Comparison of ENCODE assay signal across 8 cellular contexts in genomic region chr2:197517150-197517549, GRCh38. TPM values are rescaled to one million over a fixed set of nuclear protein-coding genes. Genes with fewer than 3 reads are reported as not detected.
A peak's percentile ranks its signal among the peaks of the same experiment; 100 is the strongest.
DNase-seq lines count a peak whose midpoint lies in the region; ATAC-seq, FAIRE-seq and TF ChIP-seq lines count a peak whose summit lies in the region.

No MANE protein-coding gene starts in this region.

- TF ChIP-seq CTCF in keratinocyte (optimal IDR thresholded peaks at IDR 0.05 in 1 of 3, IDR thresholded peaks at IDR 0.05 in 1 of 3, conservative IDR thresholded peaks at IDR 0.05 in 1 of 3; ENCODE audit: extremely low read depth in 1 of 3, insufficient read depth in 2 of 3, low read length in 3 of 3): no peak
- TF ChIP-seq CTCF in thoracic aorta (IDR thresholded peaks at IDR 0.05): no peak
- no peak for TF ChIP-seq CTCF in mucosa of descending colon (IDR thresholded peaks at IDR 0.05)

- dilution Hi-C loops in keratinocyte (cut with MboI; ENCODE audit: extremely low pct_ligation_motif_present, low sequenced_read_pairs): no loop called here

- no peak overlapping the region for H2AFZ ChIP-seq in keratinocyte (ENCODE audit: control insufficient read depth, low read length)

- peak overlapping the region; percentile 94 for H3K9ac ChIP-seq in keratinocyte (ENCODE audit: control insufficient read depth, extremely low read depth, insufficient read depth, low read length)

- peak overlapping the region; percentile 91 for H3K4me3 Mint-ChIP-seq in activated CD4-positive, alpha-beta T cell treated with anti-CD3 and anti-CD28 coated beads, Interleukin-2, amount 10 ng/mL, durations not matched to agents 7 days and 5 days
- peak overlapping the region; percentile 95 for H3K4me3 Mint-ChIP-seq in activated T-helper 17 cell treated with anti-CD3 and anti-CD28 coated beads, Interleukin-2, amount 50 U/mL, for 72 hours

- H3K36me3 Mint-ChIP-seq in activated CD4-positive, alpha-beta T cell treated with anti-CD3 and anti-CD28 coated beads, Interleukin-2, amount 10 ng/mL, durations not matched to agents 7 days and 5 days (ENCODE audit: low read depth): peaks cover 20% of the 10 kb centered on the region
- H3K36me3 Mint-ChIP-seq in activated T-helper 17 cell treated with anti-CD3 and anti-CD28 coated beads, Interleukin-2, amount 50 U/mL, for 72 hours (ENCODE audit: low read depth): peaks cover 37% of the 10 kb centered on the region

- H3K9me3 Mint-ChIP-seq in activated CD4-positive, alpha-beta T cell treated with anti-CD3 and anti-CD28 coated beads, Interleukin-2, amount 10 ng/mL, durations not matched to agents 7 days and 5 days: peaks cover 4% of the 10 kb centered on the region
- H3K9me3 Mint-ChIP-seq in activated T-helper 17 cell treated with anti-CD3 and anti-CD28 coated beads, Interleukin-2, amount 50 U/mL, for 72 hours: no peaks in the 10 kb centered on the region

- intact Hi-C loops in mucosa of descending colon (cut with DNase I, micrococcal nuclease): no loop called here

- POLR2A ChIA-PET in activated CD4-positive, alpha-beta T cell treated with anti-CD3 and anti-CD28 coated beads, Interleukin-2, amount 10 ng/mL, durations not matched to agents 7 days and 5 days (lab: Charles Lee): interaction anchor here (1.3 kb wide), 1 partner anchor 19 kb away, joined by 3 read pairs; no protein-coding TSS in a partner anchor

- no peaks in the 10 kb centered on the region for H3K9me1 ChIP-seq in keratinocyte (ENCODE audit: control insufficient read depth, extremely low read depth, insufficient read depth, low read length)

- H3K4me3 ChIP-seq in keratinocyte (ENCODE audit: control insufficient read depth in 2 of 3, extremely low read depth in 1 of 3, insufficient read depth in 2 of 3, low read depth in 1 of 3, low read length in 3 of 3): peak overlapping the region; percentile 69 to 93 (median 78)
- H3K4me3 ChIP-seq in thoracic aorta: peak overlapping the region; percentile 89
- H3K4me3 ChIP-seq in mucosa of descending colon: no peak overlapping the region

- no peaks in the 10 kb centered on the region for H3K27me3 Mint-ChIP-seq in activated CD4-positive, alpha-beta T cell treated with anti-CD3 and anti-CD28 coated beads, Interleukin-2, amount 10 ng/mL, durations not matched to agents 7 days and 5 days
- no peaks in the 10 kb centered on the region for H3K27me3 Mint-ChIP-seq in activated T-helper 17 cell treated with anti-CD3 and anti-CD28 coated beads, Interleukin-2, amount 50 U/mL, for 72 hours

- H3K27ac Mint-ChIP-seq in activated CD4-positive, alpha-beta T cell treated with anti-CD3 and anti-CD28 coated beads, Interleukin-2, amount 10 ng/mL, durations not matched to agents 7 days and 5 days: peak overlapping the region; percentile 98
- H3K27ac Mint-ChIP-seq in activated T-helper 17 cell treated with anti-CD3 and anti-CD28 coated beads, Interleukin-2, amount 50 U/mL, for 72 hours: peak overlapping the region; percentile 96

- H3K4me1 Mint-ChIP-seq in activated CD4-positive, alpha-beta T cell treated with anti-CD3 and anti-CD28 coated beads, Interleukin-2, amount 10 ng/mL, durations not matched to agents 7 days and 5 days: peaks cover 38% of the 10 kb centered on the region
- peaks cover 13% of the 10 kb centered on the region for H3K4me1 Mint-ChIP-seq in activated T-helper 17 cell treated with anti-CD3 and anti-CD28 coated beads, Interleukin-2, amount 50 U/mL, for 72 hours

- H3K4me2 ChIP-seq in keratinocyte (ENCODE audit: control insufficient read depth, extremely low read depth, insufficient read depth, low read depth, low read length): peak overlapping the region; percentile 83

- H3K79me2 ChIP-seq in keratinocyte (ENCODE audit: control insufficient read depth, insufficient read depth, low read length): peaks cover 65% of the 10 kb centered on the region

- H3K27me3 ChIP-seq in keratinocyte (ENCODE audit: control insufficient read depth, extremely low read depth, insufficient read depth, low read length): no peaks in the 10 kb centered on the region
- H3K27me3 ChIP-seq in thoracic aorta (replicated peaks; ENCODE audit: insufficient read depth): no peaks in the 10 kb centered on the region

- no peaks in the 10 kb centered on the region for H3K36me3 ChIP-seq in keratinocyte (ENCODE audit: control insufficient read depth in 2 of 2, extremely low read depth in 1 of 2, insufficient read depth in 2 of 2, low read length in 2 of 2)
- H3K36me3 ChIP-seq in thoracic aorta: no peaks in the 10 kb centered on the region
- no peaks in the 10 kb centered on the region for H3K36me3 ChIP-seq in mucosa of descending colon (ENCODE audit: low read depth)

- H3K27ac ChIP-seq in keratinocyte (ENCODE audit: control insufficient read depth, insufficient read depth, low read length): peak overlapping the region; percentile 14
- peak overlapping the region in 1 of 2 donors; percentile 90 for H3K27ac ChIP-seq in thoracic aorta

- DNase-seq in activated CD4-positive, alpha-beta T cell treated with anti-CD3 and anti-CD28 coated beads, Interleukin-2, amount 10 ng/mL, durations not matched to agents 7 days and 5 days: no peak
- no peak for DNase-seq in activated CD4-positive, alpha-beta T cell treated with anti-CD3 and anti-CD28 coated beads, Interleukin-2, amount 50 U/mL, for 48 hours
- DNase-seq in keratinocyte (ENCODE audit: low read depth, low spot score) (no peak), thoracic aorta (ENCODE audit: low spot score) (no peak), NCI-H2081 (lab: John Stamatoyannopoulos, UW) (no peak), mucosa of descending colon (no peak), GM19240 (ENCODE audit: insufficient read length, low spot score) (no peak)

- peaks cover 5% of the 10 kb centered on the region for H4K20me1 ChIP-seq in keratinocyte (ENCODE audit: control insufficient read depth, extremely low read depth, insufficient read depth, low read length)

- CTCF ChIA-PET in activated CD4-positive, alpha-beta T cell treated with anti-CD3 and anti-CD28 coated beads, Interleukin-2, amount 10 ng/mL, durations not matched to agents 7 days and 5 days (lab: Charles Lee): interaction anchor here (1.1 to 2.2 kb wide), 4 partner anchors 10 to 17 kb away, joined by 3 to 6 read pairs (median 4); partner anchors contain the start of genes HSPD1 and HSPE1

- H3K9me3 ChIP-seq in keratinocyte (ENCODE audit: control insufficient read depth, low read depth, low read length) (no peaks in the 10 kb centered on the region), thoracic aorta (no peaks in the 10 kb centered on the region), mucosa of descending colon (no peaks in the 10 kb centered on the region)

- H3K4me1 ChIP-seq in keratinocyte (ENCODE audit: control insufficient read depth, extremely low read depth, insufficient read depth, low read length) (peaks cover 13% of the 10 kb centered on the region), thoracic aorta (ENCODE audit: control insufficient read depth in 1 of 2, low read depth in 2 of 2) (peaks cover 13 to 24% of the 10 kb centered on the region in 2 donors), mucosa of descending colon (ENCODE audit: low read depth) (peaks cover 14% of the 10 kb centered on the region)

- no peak for FAIRE-seq in keratinocyte (lab: Jason Lieb, UNC)

- no peak for ATAC-seq in activated T-helper 17 cell treated with anti-CD3 and anti-CD28 coated beads, Interleukin-2, amount 50 U/mL, for 72 hours (replicated peaks)
- ATAC-seq in thoracic aorta (ENCODE audit: insufficient number of reproducible peaks, low FRiP score, low read depth): no peak
- no peak for ATAC-seq in mucosa of descending colon

RNA-seq across cellular contexts. Expression of gene MOB4, which starts 1.3 kb away (rescaled TPM):
- total RNA-seq in activated CD4-positive, alpha-beta T cell treated with anti-CD3 and anti-CD28 coated beads, Interleukin-2, amount 10 ng/mL, durations not matched to agents 7 days and 5 days: 10 to 100 TPM; 17.1 to 18.9 TPM
- 10 to 100 TPM; 13.4 to 20.1 TPM for total RNA-seq in activated T-helper 17 cell treated with anti-CD3 and anti-CD28 coated beads, Interleukin-2, amount 50 U/mL, for 72 hours
- 25.9 to 53.6 TPM (median 37.6 TPM) in 3 replicates for polyA plus RNA-seq in keratinocyte
- polyA plus RNA-seq in keratinocyte (2011; ENCODE audit: low read depth): 15.7 TPM
- polyA plus RNA-seq in keratinocyte (2011; cell fraction: cytosol; rRNA removed): 29.8 and 58.2 TPM in 2 replicates
- 20.3 and 39.2 TPM in 2 replicates for polyA plus RNA-seq in keratinocyte (2011; cell fraction: nucleus; rRNA removed)
- 33.7 and 34.7 TPM in 2 replicates for polyA plus RNA-seq in keratinocyte (2012; ENCODE audit: low replicate concordance)
- 7.6 to 36.5 TPM (median 11.0 TPM) in 3 replicates for polyA minus RNA-seq in keratinocyte
- polyA minus RNA-seq in keratinocyte (2011; cell fraction: cytosol; rRNA and poly(A)+ RNA removed): 16.9 TPM
- 7.9 and 18.5 TPM in 2 replicates for polyA minus RNA-seq in keratinocyte (2011; cell fraction: nucleus; rRNA and poly(A)+ RNA removed)
- total RNA-seq in thoracic aorta (10 to 100 TPM; 17.5 to 27.2 TPM), mucosa of descending colon (10 to 100 TPM; 17.6 to 26.9 (median 26.4) TPM)

RNA-seq across cellular contexts. Expression of gene HSPE1, which starts 17.0 kb away (rescaled TPM):
- total RNA-seq in activated CD4-positive, alpha-beta T cell treated with anti-CD3 and anti-CD28 coated beads, Interleukin-2, amount 10 ng/mL, durations not matched to agents 7 days and 5 days: 10 to 100 TPM; 91.0 to 95.6 TPM
- 100 to 1,000 TPM; 151 to 313 TPM for total RNA-seq in activated T-helper 17 cell treated with anti-CD3 and anti-CD28 coated beads, Interleukin-2, amount 50 U/mL, for 72 hours
- 105 to 277 TPM (median 209 TPM) in 3 replicates for polyA plus RNA-seq in keratinocyte
- polyA plus RNA-seq in keratinocyte (2011; ENCODE audit: low read depth): 68.0 TPM
- polyA plus RNA-seq in keratinocyte (2011; cell fraction: cytosol; rRNA removed): 105 and 135 TPM in 2 replicates
- polyA plus RNA-seq in keratinocyte (2011; cell fraction: nucleus; rRNA removed): 32.2 and 103 TPM in 2 replicates
- 185 and 287 TPM in 2 replicates for polyA plus RNA-seq in keratinocyte (2012; ENCODE audit: low replicate concordance)
- 0.66 to 60.1 TPM (median 11.7 TPM) in 3 replicates for polyA minus RNA-seq in keratinocyte
- polyA minus RNA-seq in keratinocyte (2011; cell fraction: cytosol; rRNA and poly(A)+ RNA removed): 28.0 TPM
- 10.1 and 15.7 TPM in 2 replicates for polyA minus RNA-seq in keratinocyte (2011; cell fraction: nucleus; rRNA and poly(A)+ RNA removed)
- total RNA-seq in thoracic aorta: 10 to 100 TPM; 26.3 to 45.0 TPM
- total RNA-seq in mucosa of descending colon: 100 to 1,000 TPM in 1 of 3 donors, 10 to 100 TPM in 2; 79.0 to 106 (median 84.8) TPM

RNA-seq across cellular contexts. Expression of gene HSPD1, which starts 17.5 kb away (rescaled TPM):
- total RNA-seq in activated CD4-positive, alpha-beta T cell treated with anti-CD3 and anti-CD28 coated beads, Interleukin-2, amount 10 ng/mL, durations not matched to agents 7 days and 5 days: 100 to 1,000 TPM; 212 to 223 TPM
- total RNA-seq in activated T-helper 17 cell treated with anti-CD3 and anti-CD28 coated beads, Interleukin-2, amount 50 U/mL, for 72 hours: 100 to 1,000 TPM; 344 to 822 TPM
- polyA plus RNA-seq in keratinocyte: 176 to 405 TPM (median 245 TPM) in 3 replicates
- 626 TPM for polyA plus RNA-seq in keratinocyte (2011; ENCODE audit: low read depth)
- 166 and 305 TPM in 2 replicates for polyA plus RNA-seq in keratinocyte (2011; cell fraction: cytosol; rRNA removed)
- 205 and 263 TPM in 2 replicates for polyA plus RNA-seq in keratinocyte (2011; cell fraction: nucleus; rRNA removed)
- polyA plus RNA-seq in keratinocyte (2012; ENCODE audit: low replicate concordance): 223 and 301 TPM in 2 replicates
- polyA minus RNA-seq in keratinocyte: 109 to 351 TPM (median 167 TPM) in 3 replicates
- 164 TPM for polyA minus RNA-seq in keratinocyte (2011; cell fraction: cytosol; rRNA and poly(A)+ RNA removed)
- 96.3 and 152 TPM in 2 replicates for polyA minus RNA-seq in keratinocyte (2011; cell fraction: nucleus; rRNA and poly(A)+ RNA removed)
- 100 to 1,000 TPM in 1 of 2 donors, 10 to 100 TPM in 1; 48.9 to 121 TPM for total RNA-seq in thoracic aorta
- 100 to 1,000 TPM; 162 to 219 (median 172) TPM for total RNA-seq in mucosa of descending colon
